ENCODE assay signal across 31 cellular contexts in genomic region chr7:143181349-143181748, GRCh38. TPM values are rescaled to one million over a fixed set of nuclear protein-coding genes. Genes with fewer than 3 reads are reported as not detected.
A peak's percentile ranks its signal among the peaks of the same experiment; 100 is the strongest.
DNase-seq lines count a peak whose midpoint lies in the region; ATAC-seq and TF ChIP-seq lines count a peak whose summit lies in the region.
"Had no signal": no experiment of that assay in that cellular context is flagged by ENCODE, and none has a peak within 500 bp of the region (broad histone marks: within the 10 kb centered on the region; RNA-seq: fewer than 3 reads in every experiment).

No MANE protein-coding gene starts in this region.

- no peak overlapping the region for H3K27ac Mint-ChIP-seq in stimulated activated naive CD8-positive, alpha-beta T cell treated with anti-CD3 and anti-CD28 coated beads, Interleukin-15, amount 100 ng/mL, for 72 hours
- H3K27ac Mint-ChIP-seq in activated naive CD8-positive, alpha-beta T cell treated with anti-CD3 and anti-CD28 coated beads for 36 hours = no peak overlapping the region
- H3K27ac Mint-ChIP-seq: CD4-positive, CD25-positive, alpha-beta regulatory T cell; HFFc6 had no signal

- no peaks in the 10 kb centered on the region for H3K27me3 ChIP-seq in osteoblast (ENCODE audit: insufficient read depth, low read length)
- H3K27me3 ChIP-seq: BLaER1 had no signal

- TF ChIP-seq CTCF in mucosa of descending colon (IDR thresholded peaks at IDR 0.05) (no peak), osteoblast (IDR thresholded peaks at IDR 0.05; ENCODE audit: extremely low read depth, low read depth, low read length) (no peak)

- ATAC-seq in stimulated activated naive CD8-positive, alpha-beta T cell treated with anti-CD3 and anti-CD28 coated beads, Interleukin-15, Interleukin-2, amounts not matched to agents 100 U/mL and 50 U/mL, for 24 hours = peak; percentile 59
- no peak for ATAC-seq in stimulated activated naive CD8-positive, alpha-beta T cell treated with anti-CD3 and anti-CD28 coated beads, Interleukin-15, amount 100 ng/mL, for 72 hours
- ATAC-seq in mucosa of descending colon = peak; percentile 38
- ATAC-seq in activated CD4-positive, CD25-positive, alpha-beta regulatory T cell treated with anti-CD3 and anti-CD28 coated beads, Interleukin-2, amount 50 U/mL, for 24 hours = no peak

- H3K27ac ChIP-seq in osteoblast (ENCODE audit: low read depth, low read length) = no peak overlapping the region
- H3K27ac ChIP-seq: BLaER1, KMS-11, PC-9 had no signal

- H3K4me1 Mint-ChIP-seq in stimulated activated naive CD8-positive, alpha-beta T cell treated with anti-CD3 and anti-CD28 coated beads, Interleukin-15, amount 100 ng/mL, for 72 hours = peaks cover 7% of the 10 kb centered on the region
- peaks cover 4% of the 10 kb centered on the region for H3K4me1 Mint-ChIP-seq in activated naive CD8-positive, alpha-beta T cell treated with anti-CD3 and anti-CD28 coated beads for 36 hours
- H3K4me1 Mint-ChIP-seq: CD4-positive, CD25-positive, alpha-beta regulatory T cell had no signal

- H3K36me3 Mint-ChIP-seq in activated naive CD8-positive, alpha-beta T cell treated with anti-CD3 and anti-CD28 coated beads for 36 hours = peaks cover 4% of the 10 kb centered on the region
- H3K36me3 Mint-ChIP-seq: CD4-positive, CD25-positive, alpha-beta regulatory T cell had no signal

- peaks cover 20% of the 10 kb centered on the region for H3K9me3 ChIP-seq in mucosa of descending colon
- peaks cover 2% of the 10 kb centered on the region for H3K9me3 ChIP-seq in osteoblast (ENCODE audit: low read depth, low read length)

- no peak overlapping the region for H3K4me3 Mint-ChIP-seq in stimulated activated naive CD8-positive, alpha-beta T cell treated with anti-CD3 and anti-CD28 coated beads, Interleukin-15, amount 100 ng/mL, for 72 hours
- H3K4me3 Mint-ChIP-seq in activated naive CD8-positive, alpha-beta T cell treated with anti-CD3 and anti-CD28 coated beads for 36 hours = no peak overlapping the region
- H3K4me3 Mint-ChIP-seq: CD4-positive, CD25-positive, alpha-beta regulatory T cell; HFFc6 had no signal

- intact Hi-C loops in mucosa of descending colon (cut with DNase I, micrococcal nuclease) = no loop called here

- H3K4me1 ChIP-seq in mucosa of descending colon (ENCODE audit: low read depth) (no peaks in the 10 kb centered on the region), osteoblast (ENCODE audit: insufficient read depth, low read length) (no peaks in the 10 kb centered on the region)
- H3K4me1 ChIP-seq: BLaER1 had no signal

- H3K36me3 ChIP-seq in mucosa of descending colon (ENCODE audit: low read depth) (no peaks in the 10 kb centered on the region), osteoblast (ENCODE audit: insufficient read depth, low read length) (no peaks in the 10 kb centered on the region)
- H3K36me3 ChIP-seq: BLaER1, HAP-1 had no signal

- H3K4me2 ChIP-seq in osteoblast (ENCODE audit: insufficient read depth, low read length) = no peak overlapping the region
- H3K4me2 ChIP-seq: BLaER1, KMS-11, PC-9 had no signal

- H2AFZ ChIP-seq in osteoblast (ENCODE audit: low read length) = no peak overlapping the region
- H2AFZ ChIP-seq: PC-9 had no signal

- peaks cover 32% of the 10 kb centered on the region for H3K27me3 Mint-ChIP-seq in stimulated activated naive CD8-positive, alpha-beta T cell treated with anti-CD3 and anti-CD28 coated beads, Interleukin-15, amount 100 ng/mL, for 72 hours
- H3K27me3 Mint-ChIP-seq in activated naive CD8-positive, alpha-beta T cell treated with anti-CD3 and anti-CD28 coated beads for 36 hours = peaks cover 13% of the 10 kb centered on the region

- H3K4me3 ChIP-seq in mucosa of descending colon (no peak overlapping the region), osteoblast (ENCODE audit: insufficient read depth, low read length) (no peak overlapping the region)
- H3K4me3 ChIP-seq: BLaER1, HAP-1, PC-9 had no signal

- H3K79me2 ChIP-seq in osteoblast (ENCODE audit: insufficient read depth, low read length) = no peaks in the 10 kb centered on the region

- H3K9me3 Mint-ChIP-seq in stimulated activated naive CD8-positive, alpha-beta T cell treated with anti-CD3 and anti-CD28 coated beads, Interleukin-15, amount 100 ng/mL, for 72 hours = peaks cover 8 to 33% of the 10 kb centered on the region in 2 donors
- H3K9me3 Mint-ChIP-seq in activated naive CD8-positive, alpha-beta T cell treated with anti-CD3 and anti-CD28 coated beads for 36 hours = peaks cover 20% of the 10 kb centered on the region

- H4K20me1 ChIP-seq in osteoblast (ENCODE audit: insufficient read depth, low read length) = no peaks in the 10 kb centered on the region
- H4K20me1 ChIP-seq: BLaER1 had no signal

- no peak for DNase-seq in stimulated activated naive CD8-positive, alpha-beta T cell treated with anti-CD3 and anti-CD28 coated beads, Interleukin-15, Interleukin-2, amounts not matched to agents 100 U/mL and 50 U/mL, for 24 hours
- DNase-seq in stimulated activated naive CD8-positive, alpha-beta T cell treated with anti-CD3 and anti-CD28 coated beads, Interleukin-15, amount 100 ng/mL, for 72 hours = no peak
- DNase-seq in activated naive CD8-positive, alpha-beta T cell treated with anti-CD3 and anti-CD28 coated beads for 36 hours = peak; percentile 4
- DNase-seq in mucosa of descending colon (no peak), osteoblast (ENCODE audit: insufficient read length, low spot score, missing footprints) (no peak), SIG-M5 treated with dmso at 0.1 percent for 504 hours (lab: John Stamatoyannopoulos, UW; ENCODE audit: unreplicated experiment) (no peak), cerebellar nuclear complex (lab: John Stamatoyannopoulos, UW) (no peak)
- DNase-seq: CD4-positive, CD25-positive, alpha-beta regulatory T cell; DMS153; GOT3; HFFc6; IMR-90; MM.1S; NCI-H1092 treated with DMSO at 0.1 percent for 48 hours; NCI-H1436; NCI-H187; NCI-H2081 treated with DMSO at 0.1 percent for 48 hours; NCI-H2171; NCI-H345; NCI-H510A treated with DMSO at 0.1 percent for 48 hours; NCI-H748 treated with DMSO at 0.1 percent for 48 hours; NK-92 treated with Interleukin-12 subunit alpha and Interleukin-12 subunit beta, amount 100 ng/mL, for 24 hours; PC-9; Right ventricle myocardium superior had no signal

RNA-seq across cellular contexts. Expression of gene TAS2R39, which starts 1.9 kb away (rescaled TPM):
- not detected for total RNA-seq in activated naive CD8-positive, alpha-beta T cell treated with anti-CD3 and anti-CD28 coated beads for 36 hours
- total RNA-seq in mucosa of descending colon = not detected
- not detected in 2 replicates for total RNA-seq in osteoblast
- total RNA-seq: A172; CD4-positive, CD25-positive, alpha-beta regulatory T cell; HFFc6; IMR-90; PC-9; Right ventricle myocardium superior; RPMI7951; SK-MEL-5 had no signal

RNA-seq across cellular contexts. Expression of gene TAS2R40, which starts 40.5 kb away (rescaled TPM):
- not detected for total RNA-seq in activated naive CD8-positive, alpha-beta T cell treated with anti-CD3 and anti-CD28 coated beads for 36 hours
- total RNA-seq in mucosa of descending colon (not detected), osteoblast (not detected in 2 replicates)
- total RNA-seq: A172; CD4-positive, CD25-positive, alpha-beta regulatory T cell; HFFc6; IMR-90; PC-9; Right ventricle myocardium superior; RPMI7951; SK-MEL-5 had no signal

RNA-seq across cellular contexts. Expression of gene PIP, which starts 49.5 kb away (rescaled TPM):
- total RNA-seq in activated naive CD8-positive, alpha-beta T cell treated with anti-CD3 and anti-CD28 coated beads for 36 hours = not detected
- total RNA-seq in mucosa of descending colon = not detected
- not detected in 2 replicates for total RNA-seq in osteoblast
- total RNA-seq: A172; CD4-positive, CD25-positive, alpha-beta regulatory T cell; HFFc6; IMR-90; PC-9; Right ventricle myocardium superior; RPMI7951; SK-MEL-5 had no signal

Comparison
In these comparisons a context has a peak if more than half of its experiments do, and no peak if none do; other contexts are left out.
1. ATAC-seq: peak in stimulated activated naive CD8-positive, alpha-beta T cell treated with anti-CD3 and anti-CD28 coated beads, Interleukin-15, Interleukin-2, amounts not matched to agents 100 U/mL and 50 U/mL, for 24 hours (single experiment) and mucosa of descending colon (single experiment); none in stimulated activated naive CD8-positive, alpha-beta T cell treated with anti-CD3 and anti-CD28 coated beads, Interleukin-15, amount 100 ng/mL, for 72 hours (single experiment) and activated CD4-positive, CD25-positive, alpha-beta regulatory T cell treated with anti-CD3 and anti-CD28 coated beads, Interleukin-2, amount 50 U/mL, for 24 hours (0 of 2).